10 cellular contexts compared by ENCODE assay signal in the genomic region with DNA sequence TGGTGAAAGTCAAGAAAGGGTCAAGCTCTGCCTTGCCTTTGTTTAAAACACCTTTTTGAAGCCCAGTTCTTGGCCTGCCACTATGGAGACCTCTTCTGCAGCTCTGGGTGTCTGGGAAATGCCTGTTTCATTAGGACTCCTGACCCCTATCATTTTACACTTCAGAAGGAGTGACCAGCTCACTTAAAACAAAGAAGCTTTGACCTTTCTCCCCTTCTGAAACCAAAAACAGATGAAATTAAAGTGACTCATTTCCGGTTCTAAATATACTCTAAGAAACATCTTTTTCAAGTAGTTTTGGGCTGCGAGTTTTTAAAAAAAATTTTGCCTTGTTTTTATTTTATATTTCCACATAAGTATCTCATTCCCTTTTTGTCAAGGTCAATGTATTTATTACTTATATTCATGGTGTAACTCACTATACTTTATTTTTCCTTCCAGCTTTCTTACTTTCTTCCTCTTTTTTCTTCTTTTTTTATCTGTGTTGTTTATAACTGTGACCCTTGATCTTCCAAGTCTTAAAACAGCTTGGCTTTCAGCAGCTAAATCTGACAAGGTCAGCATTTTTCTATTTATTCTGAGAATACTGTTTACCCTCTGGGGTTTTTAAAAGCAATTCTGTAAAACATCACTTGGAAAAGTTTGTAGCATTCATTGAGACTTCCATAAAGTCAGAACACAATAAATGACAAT.
DNase-seq lines count a peak whose midpoint lies in the region; ATAC-seq and TF ChIP-seq lines count a peak whose summit lies in the region.
"Had no signal": no experiment of that assay in that cellular context is flagged by ENCODE, and none has a peak within 500 bp of the region (broad histone marks: within the 10 kb centered on the region; RNA-seq: fewer than 3 reads in every experiment).

No MANE protein-coding gene starts in this region.

- H3K27me3 ChIP-seq in SJSA1 (replicated peaks) (no peaks in the 10 kb centered on the region), Peyer's patch (no peaks in the 10 kb centered on the region)

- DNase-seq in SJSA1 (ENCODE audit: low read depth in 1 of 2, low spot score in 2 of 2) = peak in 1 of 2 experiments; percentile 54
- no peak for DNase-seq in nephron progenitor cell
- DNase-seq in HK-2 (ENCODE audit: unreplicated experiment) = no peak
- no peak for DNase-seq in Peyer's patch
- DNase-seq in OCI-M2 (lab: John Stamatoyannopoulos, UW; ENCODE audit: unreplicated experiment) = no peak
- DNase-seq: occipital lobe had no signal

- peak overlapping the region; percentile 55 for H3K4me3 Mint-ChIP-seq in nephron progenitor cell
- H3K4me3 Mint-ChIP-seq: T-helper 1 cell treated with Interleukin-12 subunit alpha and Interleukin-12 subunit beta and Interleukin-4 antibody, amounts not matched to agents 30 μg/mL and 1 μg/mL, for 36 hours had no signal

- H3K27me3 Mint-ChIP-seq in nephron progenitor cell (ENCODE audit: low read depth, poor library complexity) = no peaks in the 10 kb centered on the region

- TF ChIP-seq POLR2A in Peyer's patch (IDR thresholded peaks at IDR 0.05) = no peak

- TF ChIP-seq CTCF in nephron progenitor cell (IDR thresholded peaks at IDR 0.05) (no peak), Peyer's patch (IDR thresholded peaks at IDR 0.05) (no peak)

- no peaks in the 10 kb centered on the region for H3K36me3 Mint-ChIP-seq in nephron progenitor cell (ENCODE audit: low read depth)

- H3K4me3 ChIP-seq in SJSA1 (no peak overlapping the region), Peyer's patch (no peak overlapping the region)

- H3K27ac ChIP-seq in SJSA1 = peak overlapping the region; percentile 19; the same call in 1 of the 2 replicates
- H3K27ac ChIP-seq in Peyer's patch = no peak overlapping the region

- H3K36me3 ChIP-seq in SJSA1 (no peaks in the 10 kb centered on the region), Peyer's patch (no peaks in the 10 kb centered on the region)

- H3K9me3 Mint-ChIP-seq in nephron progenitor cell = no peaks in the 10 kb centered on the region
- H3K9me3 Mint-ChIP-seq: T-helper 1 cell treated with Interleukin-12 subunit alpha and Interleukin-12 subunit beta and Interleukin-4 antibody, amounts not matched to agents 30 μg/mL and 1 μg/mL, for 36 hours had no signal

- H3K4me1 ChIP-seq in SJSA1 (replicated peaks) (peaks cover 10% of the 10 kb centered on the region), Peyer's patch (no peaks in the 10 kb centered on the region)

- H3K4me1 Mint-ChIP-seq in nephron progenitor cell = peaks cover 78% of the 10 kb centered on the region

- peak overlapping the region; percentile 95 for H3K27ac Mint-ChIP-seq in nephron progenitor cell
- H3K27ac Mint-ChIP-seq: T-helper 1 cell treated with Interleukin-12 subunit alpha and Interleukin-12 subunit beta and Interleukin-4 antibody, amounts not matched to agents 30 μg/mL and 1 μg/mL, for 36 hours had no signal

- no peaks in the 10 kb centered on the region for H3K9me3 ChIP-seq in SJSA1 (replicated peaks)
- no peaks in the 10 kb centered on the region for H3K9me3 ChIP-seq in Peyer's patch

- ATAC-seq in GM18520 (IDR thresholded peaks at IDR 0.05; ENCODE audit: unreplicated experiment) (peak; percentile 63), HG02798 (IDR thresholded peaks at IDR 0.05; ENCODE audit: poor library complexity, unreplicated experiment) (peak; percentile 76), HG03039 (IDR thresholded peaks at IDR 0.05; ENCODE audit: unreplicated experiment) (no peak)
